In the genomic region with DNA sequence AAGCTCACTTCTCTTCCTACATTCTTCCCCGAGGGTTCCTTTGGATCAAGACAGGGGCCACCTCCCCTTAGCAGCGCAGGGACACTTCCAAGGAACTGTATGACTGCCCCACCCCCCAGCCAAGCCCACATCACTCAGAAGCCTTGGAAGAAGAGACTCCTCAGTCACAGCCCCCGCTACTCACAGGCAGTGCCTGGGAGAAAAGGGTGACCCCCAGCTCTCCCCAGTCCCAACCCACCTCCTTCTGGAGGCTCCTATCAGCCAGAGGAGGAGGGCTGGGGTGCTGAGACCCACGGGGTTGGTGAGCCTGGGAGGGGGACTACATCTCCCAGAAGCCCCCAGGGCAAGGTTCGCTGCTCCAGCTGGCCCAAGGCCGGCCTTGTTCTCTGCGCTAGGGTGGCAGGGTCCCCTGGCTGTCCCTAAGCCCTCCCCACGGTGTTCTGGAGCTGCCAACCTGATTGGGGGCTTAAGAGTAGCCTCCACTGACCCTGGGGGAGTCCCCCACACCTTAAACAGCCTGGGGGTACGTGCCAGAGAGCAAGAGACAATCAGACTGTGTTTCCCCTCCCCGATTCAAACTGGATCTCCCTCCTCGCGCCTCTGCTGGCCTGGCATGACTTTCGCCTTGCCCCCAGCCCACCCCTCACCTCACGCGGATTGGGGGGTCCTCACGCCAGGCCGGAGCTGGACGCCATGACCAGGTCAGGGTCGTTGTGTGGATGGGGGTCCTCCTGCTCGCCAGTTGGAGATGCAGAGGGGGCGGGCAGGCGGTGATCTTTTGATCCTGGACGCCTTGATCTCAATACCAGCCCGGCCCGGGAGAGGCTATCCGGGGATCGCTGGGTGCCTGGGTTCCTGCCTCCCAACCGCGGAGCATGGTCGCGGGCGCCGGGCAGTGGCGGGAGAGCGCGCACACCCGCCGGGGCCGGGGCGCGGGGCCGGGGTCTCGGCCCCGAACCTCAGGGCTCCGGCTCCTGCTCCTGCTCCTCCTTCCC, we compare ENCODE assay signal across 8 cellular contexts. TPM values are rescaled to one million over a fixed set of nuclear protein-coding genes. Genes with fewer than 3 reads are reported as not detected.
DNase-seq lines count a peak whose midpoint lies in the region; ATAC-seq and TF ChIP-seq lines count a peak whose summit lies in the region.

No MANE protein-coding gene starts in this region.

- no peaks in the 10 kb centered on the region for H3K27me3 ChIP-seq in breast epithelium

- no peaks in the 10 kb centered on the region for H3K9me3 Mint-ChIP-seq in stimulated activated naive B cell treated with anti-CD40 and anti-IgM and Interleukin-4, amounts not matched to agents 10 μg/mL and 1 μg/mL and 100 μg/mL, for 72 hours

- no peaks in the 10 kb centered on the region for H3K36me3 ChIP-seq in breast epithelium

- peaks cover 14 to 32% of the 10 kb centered on the region in 2 donors for H3K4me1 ChIP-seq in breast epithelium

- H3K4me3 ChIP-seq in GM08714 (ENCODE audit: low read length) (peak overlapping the region; percentile 85), breast epithelium (peak overlapping the region; percentile 92 to 97 (median 94))

- H3K27me3 Mint-ChIP-seq in stimulated activated naive B cell treated with anti-CD40 and anti-IgM and Interleukin-4, amounts not matched to agents 10 μg/mL and 1 μg/mL and 100 μg/mL, for 72 hours, result no peaks in the 10 kb centered on the region

- H3K4me1 Mint-ChIP-seq in stimulated activated naive B cell treated with anti-CD40 and anti-IgM and Interleukin-4, amounts not matched to agents 10 μg/mL and 1 μg/mL and 100 μg/mL, for 72 hours, result peaks cover 53 to 86% of the 10 kb centered on the region in 2 donors

- peak overlapping the region; percentile 96 to 100 for H3K27ac ChIP-seq in breast epithelium

- DNase-seq in 8988T, result peak; percentile 99
- DNase-seq in RKO (ENCODE audit: low spot score), result peak; percentile 63
- no peak for DNase-seq in breast epithelium (ENCODE audit: low spot score in 2 of 2)
- peak; percentile 40 for DNase-seq in kidney tubule cell (ENCODE audit: low spot score)
- no peak for DNase-seq in stimulated activated naive B cell treated with anti-CD40 and anti-IgM and Interleukin-4, amounts not matched to agents 10 μg/mL and 1 μg/mL and 100 μg/mL, for 72 hours
- no peak for DNase-seq in H4 (ENCODE audit: low spot score)

- peaks cover 8 to 9% of the 10 kb centered on the region in 2 donors for H3K36me3 Mint-ChIP-seq in stimulated activated naive B cell treated with anti-CD40 and anti-IgM and Interleukin-4, amounts not matched to agents 10 μg/mL and 1 μg/mL and 100 μg/mL, for 72 hours

- peak overlapping the region; percentile 93 for H3K27ac Mint-ChIP-seq in stimulated activated naive B cell treated with anti-CD40 and anti-IgM and Interleukin-4, amounts not matched to agents 10 μg/mL and 1 μg/mL and 100 μg/mL, for 72 hours

- intact Hi-C loops in breast epithelium (cut with DNase I; ENCODE audit: low total_unique reads), result no loop called here

- peak overlapping the region; percentile 86 to 91 for H3K4me3 Mint-ChIP-seq in stimulated activated naive B cell treated with anti-CD40 and anti-IgM and Interleukin-4, amounts not matched to agents 10 μg/mL and 1 μg/mL and 100 μg/mL, for 72 hours

- ATAC-seq in stimulated activated naive B cell treated with anti-CD40 and anti-IgM and Interleukin-4, amounts not matched to agents 10 μg/mL and 1 μg/mL and 100 μg/mL, for 72 hours (replicated peaks), result no peak
- no peak for ATAC-seq in GM19397 (IDR thresholded peaks at IDR 0.05; ENCODE audit: unreplicated experiment)

- no peaks in the 10 kb centered on the region for H3K9me3 ChIP-seq in breast epithelium

- no peak for TF ChIP-seq CTCF in breast epithelium (IDR thresholded peaks at IDR 0.05)

- TF ChIP-seq POLR2A in breast epithelium (IDR thresholded peaks at IDR 0.05), result no peak

RNA-seq across cellular contexts. Expression of a gene that starts 0.8 kb away (rescaled TPM):
- total RNA-seq in breast epithelium, result 10 to 100 TPM; 13.2 to 15.4 (median 13.3) TPM
- 3.3 and 7.5 TPM in 2 replicates for total RNA-seq in H4 (2014; rRNA removed; shearing (Covaris generic))

RNA-seq across cellular contexts. Expression of a gene that starts 31.2 kb away (rescaled TPM):
- not detected for total RNA-seq in breast epithelium
- total RNA-seq in H4 (2014; rRNA removed; shearing (Covaris generic)), result not detected in 2 replicates

RNA-seq across cellular contexts. Expression of a gene that starts 41.2 kb away (rescaled TPM):
- total RNA-seq in breast epithelium, result not detected
- not detected in 2 replicates for total RNA-seq in H4 (2014; rRNA removed; shearing (Covaris generic))

RNA-seq across cellular contexts. Expression of a gene that starts 46.7 kb away (rescaled TPM):
- not detected for total RNA-seq in breast epithelium
- total RNA-seq in H4 (2014; rRNA removed; shearing (Covaris generic)), result not detected in 2 replicates

Comparison
In these comparisons a context has a peak if more than half of its experiments do, and no peak if none do; other contexts are left out.
1. DNase-seq: peak in 8988T (single experiment), RKO (single experiment) and kidney tubule cell (single experiment); none in breast epithelium (0 of 2), stimulated activated naive B cell treated with anti-CD40 and anti-IgM and Interleukin-4, amounts not matched to agents 10 μg/mL and 1 μg/mL and 100 μg/mL, for 72 hours (single experiment) and H4 (single experiment).